28 cellular contexts compared by ENCODE assay signal in the genomic region with DNA sequence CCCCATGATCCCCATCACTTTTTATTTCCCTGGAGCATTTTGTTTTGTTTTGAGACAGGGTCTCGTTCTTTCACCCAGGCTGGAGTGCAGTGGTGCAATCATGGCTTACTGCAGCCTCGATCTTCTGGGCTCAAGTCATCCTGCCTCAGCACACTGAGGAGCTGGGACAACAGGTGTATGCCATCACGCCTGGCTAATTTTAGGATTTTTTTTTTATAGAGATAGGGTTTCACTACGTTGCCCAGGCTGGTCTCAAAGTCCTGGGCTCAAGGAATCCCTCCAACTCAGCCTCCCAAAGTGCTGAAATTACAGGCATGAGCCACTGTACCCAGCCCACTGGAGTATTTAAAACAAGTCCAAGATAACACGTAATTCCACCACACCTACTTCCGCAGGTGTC.
"Had no signal": no experiment of that assay in that cellular context is flagged by ENCODE, and none has a peak within 500 bp of the region (broad histone marks: within the 10 kb centered on the region; RNA-seq: fewer than 3 reads in every experiment).

No MANE protein-coding gene starts in this region.

- H2AFZ ChIP-seq: neural progenitor cell had no signal

- H3K27ac ChIP-seq: ascending aorta, cardiac muscle cell, epithelial cell of prostate, esophagus squamous epithelium, neural progenitor cell, spleen, thyroid gland, upper lobe of left lung, vagina, WERI-Rb-1 had no signal

- FAIRE-seq: islet of Langerhans, TTC549 had no signal

- H3K9ac ChIP-seq: neural progenitor cell had no signal

- H3K4me3 ChIP-seq: ascending aorta, cardiac muscle cell, esophagus squamous epithelium, neural progenitor cell, spleen, thyroid gland, upper lobe of left lung, vagina had no signal

- DNase-seq: activated CD4-positive, alpha-beta T cell treated with anti-CD3 and anti-CD28 coated beads for 48 hours; activated CD4-positive, alpha-beta T cell treated with anti-CD3 and anti-CD28 coated beads, Interleukin-2, amount 50 U/mL, for 48 hours; activated CD8-positive, alpha-beta memory T cell treated with anti-CD3 and anti-CD28 coated beads, Interleukin-2, amount 50 U/mL, for 48 hours; activated gamma-delta T cell; activated naive CD4-positive, alpha-beta T cell treated with anti-CD3 and anti-CD28 coated beads, Interleukin-2, amount 10 ng/mL, durations not matched to agents 7 days and 5 days; activated naive CD8-positive, alpha-beta T cell treated with anti-CD3 and anti-CD28 coated beads, Interleukin-2, amount 10 ng/mL, durations not matched to agents 7 days and 5 days; activated T-cell treated with anti-CD3 and anti-CD28 coated beads, Interleukin-2, amount 50 U/mL, for 24 hours; endodermal cell; esophagus squamous epithelium; foreskin melanocyte; mammary epithelial cell; naive thymus-derived CD4-positive, alpha-beta T cell; spleen; stimulated activated naive CD8-positive, alpha-beta T cell treated with anti-CD3 and anti-CD28 coated beads, Interleukin-15, amount 100 ng/mL, for 72 hours; substantia nigra; T-helper 9 cell; thyroid gland; upper lobe of left lung; WERI-Rb-1 had no signal

- H3K4me3 Mint-ChIP-seq: activated naive CD4-positive, alpha-beta T cell treated with anti-CD3 and anti-CD28 coated beads, Interleukin-2, amount 10 ng/mL, durations not matched to agents 7 days and 5 days; activated naive CD8-positive, alpha-beta T cell treated with anti-CD3 and anti-CD28 coated beads, Interleukin-2, amount 10 ng/mL, durations not matched to agents 7 days and 5 days; activated T-cell treated with anti-CD3 and anti-CD28 coated beads, Interleukin-2, amount 50 U/mL, for 24 hours; brain; endodermal cell; naive thymus-derived CD4-positive, alpha-beta T cell; neural progenitor cell; stimulated activated naive CD8-positive, alpha-beta T cell treated with anti-CD3 and anti-CD28 coated beads, Interleukin-15, amount 100 ng/mL, for 72 hours had no signal

- H3K27me3 Mint-ChIP-seq: activated naive CD4-positive, alpha-beta T cell treated with anti-CD3 and anti-CD28 coated beads, Interleukin-2, amount 10 ng/mL, durations not matched to agents 7 days and 5 days; activated naive CD8-positive, alpha-beta T cell treated with anti-CD3 and anti-CD28 coated beads, Interleukin-2, amount 10 ng/mL, durations not matched to agents 7 days and 5 days; activated T-cell treated with anti-CD3 and anti-CD28 coated beads, Interleukin-2, amount 50 U/mL, for 24 hours; brain; naive thymus-derived CD4-positive, alpha-beta T cell; stimulated activated naive CD8-positive, alpha-beta T cell treated with anti-CD3 and anti-CD28 coated beads, Interleukin-15, amount 100 ng/mL, for 72 hours had no signal

- H3K4me2 ChIP-seq: neural progenitor cell had no signal

- H3K9me3 Mint-ChIP-seq: activated naive CD4-positive, alpha-beta T cell treated with anti-CD3 and anti-CD28 coated beads, Interleukin-2, amount 10 ng/mL, durations not matched to agents 7 days and 5 days; activated naive CD8-positive, alpha-beta T cell treated with anti-CD3 and anti-CD28 coated beads, Interleukin-2, amount 10 ng/mL, durations not matched to agents 7 days and 5 days; activated T-cell treated with anti-CD3 and anti-CD28 coated beads, Interleukin-2, amount 50 U/mL, for 24 hours; brain; endodermal cell; neural progenitor cell; stimulated activated naive CD8-positive, alpha-beta T cell treated with anti-CD3 and anti-CD28 coated beads, Interleukin-15, amount 100 ng/mL, for 72 hours had no signal

- H3K27ac Mint-ChIP-seq: activated naive CD4-positive, alpha-beta T cell treated with anti-CD3 and anti-CD28 coated beads, Interleukin-2, amount 10 ng/mL, durations not matched to agents 7 days and 5 days; brain; endodermal cell had no signal

- H3K27me3 ChIP-seq: ascending aorta, cardiac muscle cell, esophagus squamous epithelium, neural progenitor cell, spleen, thyroid gland, upper lobe of left lung, vagina had no signal

- H3K9me3 ChIP-seq: ascending aorta, esophagus squamous epithelium, spleen, thyroid gland, upper lobe of left lung, vagina had no signal

- H3K36me3 ChIP-seq: neural progenitor cell had no signal

- H3K4me1 ChIP-seq: ascending aorta, neural progenitor cell, spleen, thyroid gland, upper lobe of left lung, vagina had no signal

- ATAC-seq: activated CD4-positive, CD25-positive, alpha-beta regulatory T cell treated with anti-CD3 and anti-CD28 coated beads, Interleukin-2, amount 50 U/mL, for 24 hours; naive thymus-derived CD4-positive, alpha-beta T cell; stimulated activated naive CD8-positive, alpha-beta T cell treated with anti-CD3 and anti-CD28 coated beads, Interleukin-15, amount 100 ng/mL, for 72 hours had no signal

- H3K4me1 Mint-ChIP-seq: activated naive CD4-positive, alpha-beta T cell treated with anti-CD3 and anti-CD28 coated beads, Interleukin-2, amount 10 ng/mL, durations not matched to agents 7 days and 5 days; brain; endodermal cell; naive thymus-derived CD4-positive, alpha-beta T cell; neural progenitor cell; stimulated activated naive CD8-positive, alpha-beta T cell treated with anti-CD3 and anti-CD28 coated beads, Interleukin-15, amount 100 ng/mL, for 72 hours had no signal
